ENCODE assay signal across 1 cellular context in genomic region chr9:128339761-128340690, GRCh38.
TF ChIP-seq lines count a peak whose summit lies in the region.

TSS of gene SLC27A4 (plus strand) at chr9:128340527. CDS start at chr9:128343133, 2,606 bp downstream.

TF ChIP-seq in HepG2, 621 proteins besides CTCF, POLR2A, EP300 and RAD21 (continued from another document and continues in another):
- TF ChIP-seq ZNF274 (CRISPR knock-in tag; IDR thresholded peaks at IDR 0.05): no peak
- TF ChIP-seq WIZ (CRISPR knock-in tag; IDR thresholded peaks at IDR 0.05): no peak
- TF ChIP-seq NBN (conservative IDR thresholded peaks at IDR 0.05): no peak
- peak; percentile 77 for TF ChIP-seq CEBPG (CRISPR knock-in tag; IDR thresholded peaks at IDR 0.05)
- peak; percentile 52; the same call in 1 of the 2 replicates for TF ChIP-seq ZMYM4 (CRISPR knock-in tag; IDR thresholded peaks at IDR 0.05)
- TF ChIP-seq SAFB2 (CRISPR knock-in tag; IDR thresholded peaks at IDR 0.05; ENCODE audit: borderline replicate concordance, low read depth): no peak
- TF ChIP-seq DBP (CRISPR knock-in tag; IDR thresholded peaks at IDR 0.05; ENCODE audit: not compliant biosample characterization): no peak
- no peak for TF ChIP-seq ARNT (IDR thresholded peaks at IDR 0.05)
- no peak for TF ChIP-seq ZBTB46 (CRISPR knock-in tag; IDR thresholded peaks at IDR 0.05; ENCODE audit: borderline replicate concordance)
- TF ChIP-seq KMT2B (CRISPR knock-in tag; IDR thresholded peaks at IDR 0.05): peak; percentile 46; the same call in 1 of the 2 replicates
- no peak for TF ChIP-seq ZNF766 (CRISPR knock-in tag; IDR thresholded peaks at IDR 0.05; ENCODE audit: borderline replicate concordance)
- no peak for TF ChIP-seq DRAP1 (CRISPR knock-in tag; IDR thresholded peaks at IDR 0.05)
- TF ChIP-seq MNT (IDR thresholded peaks at IDR 0.05): no peak
- peak; percentile 65 for TF ChIP-seq ZNF687 (CRISPR knock-in tag; IDR thresholded peaks at IDR 0.05)
- no peak for TF ChIP-seq ZNF713 (CRISPR knock-in tag; IDR thresholded peaks at IDR 0.05)
- no peak for TF ChIP-seq SOX5 (CRISPR knock-in tag; IDR thresholded peaks at IDR 0.05; ENCODE audit: borderline replicate concordance)
- TF ChIP-seq ZNF883 (CRISPR knock-in tag; IDR thresholded peaks at IDR 0.05; ENCODE audit: not compliant biosample characterization): no peak
- TF ChIP-seq SMARCC2 (IDR thresholded peaks at IDR 0.05): no peak
- no peak; the same call in 1 of the 2 replicates for TF ChIP-seq MYC (CRISPR knock-in tag; IDR thresholded peaks at IDR 0.05; ENCODE audit: borderline replicate concordance)
- peak; percentile 62; the same call in 1 of the 2 replicates for TF ChIP-seq SALL1 (CRISPR knock-in tag; IDR thresholded peaks at IDR 0.05)
- no peak for TF ChIP-seq ZNF451 (CRISPR knock-in tag; IDR thresholded peaks at IDR 0.05)
- TF ChIP-seq MATR3 (CRISPR knock-in tag; IDR thresholded peaks at IDR 0.05): no peak
- TF ChIP-seq SMAD1 (CRISPR knock-in tag; IDR thresholded peaks at IDR 0.05; ENCODE audit: borderline replicate concordance, low read depth): no peak
- TF ChIP-seq EZH2 (conservative IDR thresholded peaks at IDR 0.05; ENCODE audit: low read depth, low read length): no peak
- peak; percentile 58 for TF ChIP-seq RBFOX2 (IDR thresholded peaks at IDR 0.05; ENCODE audit: low read depth, low read length)
- no peak for TF ChIP-seq HMG20B (CRISPR knock-in tag; conservative IDR thresholded peaks at IDR 0.05)
- TF ChIP-seq ZNF609 (CRISPR knock-in tag; IDR thresholded peaks at IDR 0.05; ENCODE audit: borderline replicate concordance): no peak
- TF ChIP-seq HMGA1 (CRISPR knock-in tag; conservative IDR thresholded peaks at IDR 0.05): no peak
- TF ChIP-seq FOXO4 (CRISPR knock-in tag; conservative IDR thresholded peaks at IDR 0.05): no peak
- TF ChIP-seq E2F2 (CRISPR knock-in tag; IDR thresholded peaks at IDR 0.05; ENCODE audit: borderline replicate concordance): no peak
- no peak for TF ChIP-seq ATF4 (CRISPR knock-in tag; IDR thresholded peaks at IDR 0.05)
- TF ChIP-seq STAT5B (CRISPR knock-in tag; IDR thresholded peaks at IDR 0.05): no peak
- no peak for TF ChIP-seq SNAI1 (CRISPR knock-in tag; IDR thresholded peaks at IDR 0.05; ENCODE audit: borderline replicate concordance)
- no peak for TF ChIP-seq ZHX2 (IDR thresholded peaks at IDR 0.05; ENCODE audit: low read depth)
- no peak for TF ChIP-seq ZHX2 (CRISPR knock-in tag; IDR thresholded peaks at IDR 0.05; ENCODE audit: borderline replicate concordance)
- TF ChIP-seq GATAD1 (CRISPR knock-in tag; IDR thresholded peaks at IDR 0.05): peak; percentile 47; the same call in 1 of the 2 replicates
